In the genomic region with DNA sequence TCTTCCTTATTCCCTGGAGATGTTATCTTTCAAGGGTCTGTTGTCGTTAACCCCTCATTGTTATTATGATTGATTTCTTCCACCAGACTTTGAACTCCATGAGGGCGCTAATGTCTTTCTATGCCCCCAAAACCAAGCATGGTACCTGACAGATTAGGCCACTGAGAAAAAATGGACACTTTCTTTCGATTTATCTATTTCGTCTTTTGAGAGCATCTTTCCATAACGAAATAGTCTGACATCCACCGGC, we compare ENCODE assay signal across 8 cellular contexts. TPM values are rescaled to one million over a fixed set of nuclear protein-coding genes. Genes with fewer than 3 reads are reported as not detected.
A peak's percentile ranks its signal among the peaks of the same experiment; 100 is the strongest.
DNase-seq lines count a peak whose midpoint lies in the region; ATAC-seq and TF ChIP-seq lines count a peak whose summit lies in the region.

No MANE protein-coding gene starts in this region.

- H4K20me1 ChIP-seq in BLaER1 = peaks cover 23% of the 10 kb centered on the region; the same call in 1 of the 2 replicates
- no peaks in the 10 kb centered on the region for H4K20me1 ChIP-seq in KMS-11 (ENCODE audit: insufficient read depth)

- H3K36me3 Mint-ChIP-seq in chondrocyte (ENCODE audit: low read depth) (peaks cover 10% of the 10 kb centered on the region), natural killer cell (peaks cover 7% of the 10 kb centered on the region)

- H3K4me3 ChIP-seq in BLaER1 = peak overlapping the region; percentile 84
- no peak overlapping the region for H3K4me3 ChIP-seq in KMS-11 (IDR thresholded peaks at IDR 0.05; ENCODE audit: insufficient read depth, low read depth, low read length)

- H3K9me3 ChIP-seq in BLaER1 = no peaks in the 10 kb centered on the region

- in situ Hi-C loops in ACHN (cut with HindIII; ENCODE audit: low pct_ligation_motif_present, low pct_unique_long_range_greater_than_20kb, low sequenced_read_pairs) = no loop called here

- H3K79me2 ChIP-seq in KMS-11 (ENCODE audit: insufficient read depth, low read depth) = peaks cover 42% of the 10 kb centered on the region

- H2AFZ ChIP-seq in KMS-11 (ENCODE audit: low read depth) = peak overlapping the region; percentile 82

- H3K27me3 Mint-ChIP-seq in chondrocyte (ENCODE audit: low read depth) = no peaks in the 10 kb centered on the region
- H3K27me3 Mint-ChIP-seq in natural killer cell (ENCODE audit: low read depth in 2 of 2) = no peaks in the 10 kb centered on the region

- intact Hi-C loops in natural killer cell (cut with micrococcal nuclease) = loop anchor here (1.0 to 5.0 kb wide), 6 partner anchors 22 to 384 kb away; a partner anchor contains a TSS

- H3K27ac Mint-ChIP-seq in chondrocyte (ENCODE audit: unreplicated experiment) (peak overlapping the region; percentile 99), natural killer cell (peak overlapping the region; percentile 95 to 97)

- no peaks in the 10 kb centered on the region for H3K9me3 Mint-ChIP-seq in chondrocyte (ENCODE audit: low read depth)
- H3K9me3 Mint-ChIP-seq in natural killer cell = no peaks in the 10 kb centered on the region

- H3K4me2 ChIP-seq in BLaER1 (peak overlapping the region; percentile 69), KMS-11 (peak overlapping the region; percentile 87)

- DNase-seq in chondrocyte (ENCODE audit: low spot score) (no peak), natural killer cell (no peak), ACHN (no peak), NCI-H2171 (lab: John Stamatoyannopoulos, UW) (no peak), NCI-H1694 (lab: John Stamatoyannopoulos, UW) (no peak)

- H3K36me3 ChIP-seq in BLaER1 (peaks cover 29% of the 10 kb centered on the region), KMS-11 (ENCODE audit: insufficient read depth) (peaks cover 6% of the 10 kb centered on the region; the same call in 1 of the 2 replicates)

- no peak for ATAC-seq in natural killer cell
- no peak for ATAC-seq in HG02870 (IDR thresholded peaks at IDR 0.05; ENCODE audit: unreplicated experiment)

- peaks cover 23% of the 10 kb centered on the region for H3K4me1 Mint-ChIP-seq in chondrocyte (ENCODE audit: low read depth)
- peaks cover 26 to 28% of the 10 kb centered on the region in 2 donors for H3K4me1 Mint-ChIP-seq in natural killer cell

- H3K9ac ChIP-seq in BLaER1 = peak overlapping the region; percentile 97
- peak overlapping the region; percentile 98 for H3K9ac ChIP-seq in KMS-11

- H3K27ac ChIP-seq in BLaER1 (peak overlapping the region; percentile 95), KMS-11 (peak overlapping the region; percentile 92)

- TF ChIP-seq CTCF in KMS-11 (conservative IDR thresholded peaks at IDR 0.05; ENCODE audit: low read depth, low read length) (no peak), chondrocyte (IDR thresholded peaks at IDR 0.05) (no peak), natural killer cell (IDR thresholded peaks at IDR 0.05) (no peak)

- H3K4me1 ChIP-seq in BLaER1 (peaks cover 23% of the 10 kb centered on the region), KMS-11 (ENCODE audit: low read depth, poor library complexity, severe bottlenecking) (peaks cover 26% of the 10 kb centered on the region)

- H3K4me3 Mint-ChIP-seq in chondrocyte (ENCODE audit: unreplicated experiment) (peak overlapping the region; percentile 94), natural killer cell (peak overlapping the region; percentile 97)

- H3K27me3 ChIP-seq in BLaER1 (no peaks in the 10 kb centered on the region), KMS-11 (ENCODE audit: insufficient read depth, low read depth) (no peaks in the 10 kb centered on the region)

RNA-seq across cellular contexts. Expression of a gene that starts 0.6 kb away (rescaled TPM):
- total RNA-seq in chondrocyte (122 to 163 TPM (median 124 TPM) in 3 replicates), natural killer cell (100 to 1,000 TPM; 143 to 176 (median 155) TPM)

RNA-seq across cellular contexts. Expression of a gene that starts 21.2 kb away (rescaled TPM):
- total RNA-seq in chondrocyte (168 to 194 TPM (median 170 TPM) in 3 replicates), natural killer cell (10 to 100 TPM; 77.1 to 83.8 (median 80.4) TPM)
